9 cellular contexts compared by ENCODE assay signal in genomic region chr3:183584246-183584913, GRCh38. TPM values are rescaled to one million over a fixed set of nuclear protein-coding genes. Genes with fewer than 3 reads are reported as not detected.
DNase-seq lines count a peak whose midpoint lies in the region; ATAC-seq and TF ChIP-seq lines count a peak whose summit lies in the region.
"Had no signal": no experiment of that assay in that cellular context is flagged by ENCODE, and none has a peak within 500 bp of the region (broad histone marks: within the 10 kb centered on the region; RNA-seq: fewer than 3 reads in every experiment).

No MANE protein-coding gene starts in this region.

- H3K27ac ChIP-seq in HEK293 (ENCODE audit: extremely low read depth, low read depth, low read length) (no peak overlapping the region), smooth muscle cell (ENCODE audit: low read depth) (no peak overlapping the region)

- H3F3A ChIP-seq in smooth muscle cell (ENCODE audit: low read depth): no peaks in the 10 kb centered on the region

- no peak overlapping the region for H3K4me2 ChIP-seq in smooth muscle cell

- H3K4me1 ChIP-seq in HEK293 (ENCODE audit: control insufficient read depth, insufficient read depth, low read length): no peaks in the 10 kb centered on the region
- H3K4me1 ChIP-seq in smooth muscle cell (ENCODE audit: low read depth): no peaks in the 10 kb centered on the region

- H3K79me2 ChIP-seq in smooth muscle cell (ENCODE audit: low read depth): no peaks in the 10 kb centered on the region

- POLR2A ChIA-PET in HEK293 (lab: Yijun Ruan, JAX): interaction anchor here (0.6 kb wide), 1 partner anchor 13 kb away, joined by 8 read pairs; no protein-coding TSS in a partner anchor

- no peaks in the 10 kb centered on the region for H3K36me3 ChIP-seq in HEK293 (ENCODE audit: control insufficient read depth in 2 of 2, insufficient read depth in 1 of 2, low read length in 2 of 2)
- H3K36me3 ChIP-seq in smooth muscle cell (ENCODE audit: low read depth): no peaks in the 10 kb centered on the region

- ATAC-seq in HG02678 (IDR thresholded peaks at IDR 0.05; ENCODE audit: unreplicated experiment) (no peak), GM18520 (IDR thresholded peaks at IDR 0.05; ENCODE audit: unreplicated experiment) (no peak), HG03469 (IDR thresholded peaks at IDR 0.05; ENCODE audit: unreplicated experiment) (no peak)

- no peak for TF ChIP-seq CTCF in HEK293 (tag by site-specific recombination; IDR thresholded peaks at IDR 0.05)
- TF ChIP-seq CTCF in astrocyte of the spinal cord (IDR thresholded peaks at IDR 0.05; ENCODE audit: low read depth, low read length): no peak
- TF ChIP-seq CTCF in smooth muscle cell (IDR thresholded peaks at IDR 0.05; ENCODE audit: borderline replicate concordance, insufficient read depth, poor library complexity, severe bottlenecking): no peak

- H4K20me1 ChIP-seq in smooth muscle cell (ENCODE audit: low read depth): no peaks in the 10 kb centered on the region

- H3K9ac ChIP-seq in smooth muscle cell (ENCODE audit: low read depth): no peak overlapping the region

- H3K9me3 ChIP-seq in HEK293 (ENCODE audit: control insufficient read depth, insufficient read depth, low read depth, low read length): no peaks in the 10 kb centered on the region
- no peaks in the 10 kb centered on the region for H3K9me3 ChIP-seq in smooth muscle cell (replicated peaks; ENCODE audit: low read depth)

- peak; percentile 3 for DNase-seq in astrocyte of the spinal cord (ENCODE audit: low read depth, low spot score)
- DNase-seq in left kidney (ENCODE audit: low read depth, low spot score): peak; percentile 80
- no peak for DNase-seq in smooth muscle cell (lab: John Stamatoyannopoulos, UW; ENCODE audit: unreplicated experiment)
- no peak for DNase-seq in NCI-H774 (lab: John Stamatoyannopoulos, UW)
- DNase-seq: erythroblast had no signal

- no peaks in the 10 kb centered on the region for H3K27me3 ChIP-seq in smooth muscle cell (ENCODE audit: low read depth)

- H3K4me3 ChIP-seq in HEK293 (ENCODE audit: low read depth, low read length) (no peak overlapping the region), astrocyte of the spinal cord (ENCODE audit: low read depth, low read length) (no peak overlapping the region), smooth muscle cell (no peak overlapping the region)

- 61% methylated on average over 7 of the region's 7 CpGs for WGBS in smooth muscle cell (ENCODE audit: low lambda C conversion rate)

- CTCF ChIA-PET in HEK293 (lab: Yijun Ruan, JAX): no interaction called here

- peak overlapping the region; percentile 54 for H2AFZ ChIP-seq in smooth muscle cell (ENCODE audit: low read depth)

- in situ Hi-C loops in astrocyte of the spinal cord (cut with HindIII; ENCODE audit: low sequenced_read_pairs): no loop called here

TF ChIP-seq in HEK293, 187 proteins besides CTCF, POLR2A, EP300 and RAD21:
- TF ChIP-seq RBAK (tag by site-specific recombination; IDR thresholded peaks at IDR 0.05): no peak
- TF ChIP-seq PRDM10 (tag by site-specific recombination; IDR thresholded peaks at IDR 0.05): 0 out of 2 replicates have a peak, but pooled peaks have one; percentile 28
TF ChIP-seq in HEK293: peak in this region for 1.

RNA-seq across cellular contexts. Expression of gene KLHL6, which starts 28.9 kb away (rescaled TPM):
- total RNA-seq in smooth muscle cell: 0.22 and 0.40 TPM in 2 replicates
- not detected in 2 replicates for polyA plus RNA-seq in smooth muscle cell

RNA-seq across cellular contexts. Expression of gene KLHL24, which starts 51.0 kb away (rescaled TPM):
- 71.5 and 103 TPM in 2 replicates for total RNA-seq in smooth muscle cell
- 11.0 and 15.6 TPM in 2 replicates for polyA plus RNA-seq in smooth muscle cell

Comparison
In these comparisons a context has a peak if more than half of its experiments do, and no peak if none do; other contexts are left out.
1. DNase-seq: peak in astrocyte of the spinal cord (single experiment) and left kidney (single experiment); none in smooth muscle cell (single experiment) and NCI-H774 (single experiment).